ENCODE assay signal across 19 cellular contexts in genomic region chr9:1708215-1708614, GRCh38.
DNase-seq lines count a peak whose midpoint lies in the region; ATAC-seq, FAIRE-seq and TF ChIP-seq lines count a peak whose summit lies in the region.
"Had no signal": no experiment of that assay in that cellular context is flagged by ENCODE, and none has a peak within 500 bp of the region (broad histone marks: within the 10 kb centered on the region; RNA-seq: fewer than 3 reads in every experiment).

No MANE protein-coding gene starts in this region.

- H3K4me3 ChIP-seq in keratinocyte (ENCODE audit: control insufficient read depth in 2 of 3, extremely low read depth in 1 of 3, insufficient read depth in 2 of 3, low read depth in 1 of 3, low read length in 3 of 3), result no peak overlapping the region
- H3K4me3 ChIP-seq: A549, SK-N-MC had no signal

- peak overlapping the region; percentile 13 for H2AFZ ChIP-seq in keratinocyte (ENCODE audit: control insufficient read depth, low read length)

- dilution Hi-C loops in keratinocyte (cut with MboI; ENCODE audit: extremely low pct_ligation_motif_present, low sequenced_read_pairs), result no loop called here

- no peaks in the 10 kb centered on the region for H4K20me1 ChIP-seq in keratinocyte (ENCODE audit: control insufficient read depth, extremely low read depth, insufficient read depth, low read length)

- TF ChIP-seq CTCF in keratinocyte (optimal IDR thresholded peaks at IDR 0.05 in 1 of 3, IDR thresholded peaks at IDR 0.05 in 1 of 3, conservative IDR thresholded peaks at IDR 0.05 in 1 of 3; ENCODE audit: extremely low read depth in 1 of 3, insufficient read depth in 2 of 3, low read length in 3 of 3), result no peak

- no peak overlapping the region for H3K27ac ChIP-seq in keratinocyte (ENCODE audit: control insufficient read depth, insufficient read depth, low read length)
- H3K27ac ChIP-seq: A549, SK-N-MC had no signal

- H3K79me2 ChIP-seq in keratinocyte (ENCODE audit: control insufficient read depth, insufficient read depth, low read length), result no peaks in the 10 kb centered on the region

- TF ChIP-seq POLR2A in GM18505 (IDR thresholded peaks at IDR 0.05; ENCODE audit: borderline replicate concordance, extremely low read depth, insufficient read depth, insufficient read length), result no peak

- no peaks in the 10 kb centered on the region for H3K27me3 ChIP-seq in keratinocyte (ENCODE audit: control insufficient read depth, extremely low read depth, insufficient read depth, low read length)

- H3K9me3 ChIP-seq in keratinocyte (ENCODE audit: control insufficient read depth, low read depth, low read length), result no peaks in the 10 kb centered on the region
- H3K9me3 ChIP-seq: A549, Caco-2 had no signal

- H3K9me1 ChIP-seq in keratinocyte (ENCODE audit: control insufficient read depth, extremely low read depth, insufficient read depth, low read length), result no peaks in the 10 kb centered on the region

- peaks cover 5% of the 10 kb centered on the region for H3K4me1 ChIP-seq in keratinocyte (ENCODE audit: control insufficient read depth, extremely low read depth, insufficient read depth, low read length)
- H3K4me1 ChIP-seq: A549, Caco-2 had no signal

- H3K9ac ChIP-seq in keratinocyte (ENCODE audit: control insufficient read depth, extremely low read depth, insufficient read depth, low read length), result no peak overlapping the region

- DNase-seq in NCI-H82 (lab: John Stamatoyannopoulos, UW), result peak; percentile 37
- DNase-seq in NCI-H82 treated with DMSO at 0.1 percent for 48 hours (lab: John Stamatoyannopoulos, UW; ENCODE audit: unreplicated experiment), result no peak
- DNase-seq in NCI-H526 treated with DMSO at 0.1 percent for 48 hours (lab: John Stamatoyannopoulos, UW), result peak; percentile 30
- no peak for DNase-seq in keratinocyte (ENCODE audit: low read depth, low spot score)
- DNase-seq in inferior parietal cortex (ENCODE audit: extremely low spot score), result no peak
- no peak for DNase-seq in frontal cortex (ENCODE audit: low spot score in 2 of 2)
- DNase-seq: Caco-2; CD4-positive, alpha-beta T cell; H9; KG1; NCI-H1930; NCI-H510A; Right ventricle myocardium superior had no signal

- no peak for FAIRE-seq in keratinocyte (lab: Jason Lieb, UNC)
- no peak for FAIRE-seq in frontal cortex (lab: Jason Lieb, UNC)
- FAIRE-seq: A549, HepG2, RCC 7860 had no signal

- no peaks in the 10 kb centered on the region for H3K36me3 ChIP-seq in keratinocyte (ENCODE audit: control insufficient read depth in 2 of 2, extremely low read depth in 1 of 2, insufficient read depth in 2 of 2, low read length in 2 of 2)

- no peak for ATAC-seq in GM18505 (IDR thresholded peaks at IDR 0.05; ENCODE audit: unreplicated experiment)
- no peak for ATAC-seq in HG03095 (IDR thresholded peaks at IDR 0.05; ENCODE audit: unreplicated experiment)
- ATAC-seq: A549, HepG2 had no signal

- no peak overlapping the region for H3K4me2 ChIP-seq in keratinocyte (ENCODE audit: control insufficient read depth, extremely low read depth, insufficient read depth, low read depth, low read length)
- H3K4me2 ChIP-seq: A549 had no signal

Comparison
In these comparisons a context has a peak if more than half of its experiments do, and no peak if none do; other contexts are left out.
1. DNase-seq: peak in NCI-H82 (single experiment) and NCI-H526 treated with DMSO at 0.1 percent for 48 hours (single experiment); none in NCI-H82 treated with DMSO at 0.1 percent for 48 hours (single experiment), keratinocyte (single experiment), inferior parietal cortex (single experiment) and frontal cortex (0 of 2).